Comparison of ENCODE assay signal across 1 cellular context in the genomic region with DNA sequence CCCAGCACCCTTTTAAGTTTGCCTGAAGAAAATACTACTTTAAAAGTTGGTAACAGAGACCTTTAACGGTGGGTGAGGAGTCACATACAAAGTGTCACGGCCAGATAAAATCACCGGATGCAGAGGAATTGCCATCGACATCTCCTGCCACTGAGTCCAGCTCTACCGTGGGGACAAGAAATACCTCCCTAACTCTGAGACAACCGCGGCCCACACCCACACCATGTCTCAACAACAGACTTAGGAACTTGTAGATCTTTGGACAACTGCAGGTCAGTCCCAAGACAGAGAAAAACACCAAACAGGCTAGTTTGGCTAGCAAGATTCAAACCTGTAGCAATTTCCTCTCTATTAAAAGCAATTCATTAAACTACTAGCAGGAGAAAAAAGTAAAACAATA.
TF ChIP-seq lines count a peak whose summit lies in the region.

No MANE protein-coding gene starts in this region.

TF ChIP-seq in H1, 55 proteins besides CTCF, POLR2A, EP300 and RAD21:
- TF ChIP-seq CTBP2 (IDR thresholded peaks at IDR 0.05; ENCODE audit: borderline replicate concordance, insufficient read depth, insufficient read length, low read length) (no peak), FOSL1 (IDR thresholded peaks at IDR 0.05; ENCODE audit: insufficient read depth, low read depth, low read length) (no peak), BCL11A (IDR thresholded peaks at IDR 0.05; ENCODE audit: low read depth in 2 of 2, low read length in 2 of 2) (no peak), TCF12 (IDR thresholded peaks at IDR 0.05; ENCODE audit: low read depth, low read length) (no peak), POLR2AphosphoS5 (IDR thresholded peaks at IDR 0.05; ENCODE audit: low read depth, low read length) (no peak), HDAC6 (IDR thresholded peaks at IDR 0.05; ENCODE audit: low read depth, low read length) (no peak), PHF8 (conservative IDR thresholded peaks at IDR 0.05; ENCODE audit: low read depth, low read length) (no peak), SP2 (IDR thresholded peaks at IDR 0.05; ENCODE audit: low read length) (no peak), BACH1 (IDR thresholded peaks at IDR 0.05; ENCODE audit: low read length) (no peak)
- TF ChIP-seq, protein P1, sequence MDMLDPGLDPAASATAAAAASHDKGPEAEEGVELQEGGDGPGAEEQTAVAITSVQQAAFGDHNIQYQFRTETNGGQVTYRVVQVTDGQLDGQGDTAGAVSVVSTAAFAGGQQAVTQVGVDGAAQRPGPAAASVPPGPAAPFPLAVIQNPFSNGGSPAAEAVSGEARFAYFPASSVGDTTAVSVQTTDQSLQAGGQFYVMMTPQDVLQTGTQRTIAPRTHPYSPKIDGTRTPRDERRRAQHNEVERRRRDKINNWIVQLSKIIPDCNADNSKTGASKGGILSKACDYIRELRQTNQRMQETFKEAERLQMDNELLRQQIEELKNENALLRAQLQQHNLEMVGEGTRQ (IDR thresholded peaks at IDR 0.05; ENCODE audit: low read length), result no peak
- TF ChIP-seq, protein P2, sequence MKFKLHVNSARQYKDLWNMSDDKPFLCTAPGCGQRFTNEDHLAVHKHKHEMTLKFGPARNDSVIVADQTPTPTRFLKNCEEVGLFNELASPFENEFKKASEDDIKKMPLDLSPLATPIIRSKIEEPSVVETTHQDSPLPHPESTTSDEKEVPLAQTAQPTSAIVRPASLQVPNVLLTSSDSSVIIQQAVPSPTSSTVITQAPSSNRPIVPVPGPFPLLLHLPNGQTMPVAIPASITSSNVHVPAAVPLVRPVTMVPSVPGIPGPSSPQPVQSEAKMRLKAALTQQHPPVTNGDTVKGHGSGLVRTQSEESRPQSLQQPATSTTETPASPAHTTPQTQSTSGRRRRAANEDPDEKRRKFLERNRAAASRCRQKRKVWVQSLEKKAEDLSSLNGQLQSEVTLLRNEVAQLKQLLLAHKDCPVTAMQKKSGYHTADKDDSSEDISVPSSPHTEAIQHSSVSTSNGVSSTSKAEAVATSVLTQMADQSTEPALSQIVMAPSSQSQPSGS (IDR thresholded peaks at IDR 0.05; ENCODE audit: low read length), result no peak
